ENCODE assay signal across 9 cellular contexts in the genomic region with DNA sequence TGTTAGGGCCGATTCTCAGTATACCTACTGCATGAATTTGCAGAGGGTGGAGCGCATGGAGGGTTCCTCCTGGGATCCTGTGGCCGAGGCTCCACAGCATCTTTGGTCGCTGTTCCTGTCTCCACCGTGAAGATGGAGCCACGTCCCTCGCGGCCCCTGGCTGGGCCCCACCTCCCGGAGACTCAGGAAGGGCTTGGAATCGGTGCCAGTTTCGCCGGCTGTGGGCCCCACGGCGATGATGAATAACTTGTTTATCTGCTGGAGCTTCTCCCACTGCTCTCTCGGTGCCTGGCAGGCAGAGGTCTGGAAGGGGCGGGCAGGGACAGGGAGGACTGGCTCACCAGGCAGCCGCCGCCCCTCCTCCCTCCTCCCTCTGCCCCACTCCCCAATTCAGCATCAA. TPM values are rescaled to one million over a fixed set of nuclear protein-coding genes. Genes with fewer than 3 reads are reported as not detected.
DNase-seq lines count a peak whose midpoint lies in the region; TF ChIP-seq lines count a peak whose summit lies in the region.
"Had no signal": no experiment of that assay in that cellular context is flagged by ENCODE, and none has a peak within 500 bp of the region (broad histone marks: within the 10 kb centered on the region; RNA-seq: fewer than 3 reads in every experiment).

No MANE protein-coding gene starts in this region.

- no peaks in the 10 kb centered on the region for H3K36me3 ChIP-seq in tibial nerve
- no peaks in the 10 kb centered on the region for H3K36me3 ChIP-seq in MM.1S (replicated peaks; ENCODE audit: insufficient read depth, low read length)
- H3K36me3 ChIP-seq: neutrophil had no signal

- H3K4me2 ChIP-seq in MM.1S (ENCODE audit: low read depth, low read length): no peak overlapping the region

- no peaks in the 10 kb centered on the region for H4K20me1 ChIP-seq in MM.1S (ENCODE audit: insufficient read depth, low read length)

- DNase-seq in AG04450 (ENCODE audit: low read depth, low spot score) (no peak), NCI-H146 (lab: John Stamatoyannopoulos, UW) (peak; percentile 35), cardiac fibroblast (ENCODE audit: low read depth in 2 of 2) (peak; percentile 59 to 72), left kidney (ENCODE audit: low read depth, low spot score) (peak; percentile 44), tibial nerve (ENCODE audit: low spot score in 2 of 2) (no peak), cortex of kidney (lab: John Stamatoyannopoulos, UW) (no peak), SHP77 (lab: John Stamatoyannopoulos, UW) (no peak), MM.1S (no peak)

- H2AFZ ChIP-seq in MM.1S (ENCODE audit: low read length): no peak overlapping the region

- H3K9me2 ChIP-seq in MM.1S (replicated peaks; ENCODE audit: insufficient read depth, low read length): no peaks in the 10 kb centered on the region

- no peaks in the 10 kb centered on the region for H3K9me3 ChIP-seq in AG04450 (ENCODE audit: control insufficient read depth, insufficient read depth, low read length)
- H3K9me3 ChIP-seq in tibial nerve: no peaks in the 10 kb centered on the region
- H3K9me3 ChIP-seq in MM.1S (replicated peaks; ENCODE audit: insufficient read depth, low read length): no peaks in the 10 kb centered on the region
- H3K9me3 ChIP-seq: neutrophil had no signal

- no peak overlapping the region for H3K9ac ChIP-seq in MM.1S (ENCODE audit: low read length)

- H3K4me3 ChIP-seq in AG04450 (ENCODE audit: low read depth, low read length): no peak overlapping the region
- H3K4me3 ChIP-seq in cardiac fibroblast (replicated peaks in 1 of 2; ENCODE audit: low read depth in 2 of 2, low read length in 2 of 2): no peak overlapping the region
- no peak overlapping the region for H3K4me3 ChIP-seq in tibial nerve
- no peak overlapping the region for H3K4me3 ChIP-seq in MM.1S (ENCODE audit: low read length)

- no peaks in the 10 kb centered on the region for H3F3A ChIP-seq in MM.1S (ENCODE audit: insufficient read depth, low read length)

- H3K27ac ChIP-seq in AG04450 (ENCODE audit: low read depth, low read length) (peak overlapping the region; percentile 24), tibial nerve (no peak overlapping the region), MM.1S (ENCODE audit: low read length) (no peak overlapping the region)
- H3K27ac ChIP-seq: neutrophil had no signal

- no peak for TF ChIP-seq CTCF in AG04450 (IDR thresholded peaks at IDR 0.05; ENCODE audit: low read depth, low read length)
- TF ChIP-seq CTCF in cardiac fibroblast (IDR thresholded peaks at IDR 0.05; ENCODE audit: low read depth, low read length): no peak
- no peak for TF ChIP-seq CTCF in tibial nerve (IDR thresholded peaks at IDR 0.05)
- TF ChIP-seq CTCF in MM.1S (IDR thresholded peaks at IDR 0.05; ENCODE audit: low read length): no peak

- H3K79me2 ChIP-seq in MM.1S (ENCODE audit: low read length): no peaks in the 10 kb centered on the region

- POLR2A ChIA-PET in AG04450 (lab: Yijun Ruan, JAX): no interaction called here

- CTCF ChIA-PET in AG04450 (lab: Charles Lee): no interaction called here

- peaks cover 0 to 6% (median 0%) of the 10 kb centered on the region in 4 donors for H3K4me1 ChIP-seq in tibial nerve
- no peaks in the 10 kb centered on the region for H3K4me1 ChIP-seq in MM.1S (ENCODE audit: low read length)

- WGBS in tibial nerve, 2 donors: 16 to 19% methylated on average over 18 of the region's 18 CpGs

- H3K27me3 ChIP-seq in AG04450 (ENCODE audit: control insufficient read depth, insufficient read depth, low read length) (no peaks in the 10 kb centered on the region), tibial nerve (no peaks in the 10 kb centered on the region), MM.1S (replicated peaks; ENCODE audit: insufficient read depth, low read length) (no peaks in the 10 kb centered on the region)

- TF ChIP-seq POLR2A in tibial nerve (IDR thresholded peaks at IDR 0.05): no peak

- no peak for TF ChIP-seq EP300 in tibial nerve (IDR thresholded peaks at IDR 0.05)

RNA-seq across cellular contexts. Expression of gene SLC5A11, which starts 8.1 kb away (rescaled TPM):
- not detected in 2 replicates for polyA plus RNA-seq in AG04450 (2011; rRNA removed)
- polyA minus RNA-seq in AG04450 (2011; rRNA and poly(A)+ RNA removed): not detected in 2 replicates
- not detected for total RNA-seq in tibial nerve

Comparison
In these comparisons a context has a peak if more than half of its experiments do, and no peak if none do; other contexts are left out.
1. DNase-seq: peak in NCI-H146 (single experiment), cardiac fibroblast (2 of 2) and left kidney (single experiment); none in AG04450 (single experiment), tibial nerve (0 of 2), cortex of kidney (single experiment), SHP77 (0 of 2) and MM.1S (single experiment).